In the genomic region with DNA sequence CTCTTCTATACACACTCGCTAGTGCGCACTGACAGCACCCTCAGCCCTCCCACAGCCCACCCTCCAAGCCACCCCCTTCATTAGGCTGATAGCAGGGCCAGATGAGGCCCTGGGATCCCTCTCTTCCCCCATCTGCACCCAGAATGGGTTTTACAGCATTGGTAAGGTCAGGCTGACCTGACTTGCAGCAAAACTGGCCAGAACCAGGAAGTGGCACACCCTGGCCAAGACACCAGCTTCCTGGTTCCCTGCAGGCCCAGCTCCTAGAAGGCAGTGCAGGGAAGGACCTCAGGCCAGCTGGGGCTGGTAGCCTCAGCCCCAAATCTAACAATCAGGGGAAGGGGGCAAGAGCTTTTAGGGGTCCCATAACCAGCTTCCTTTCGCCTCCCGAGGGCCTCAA, we compare ENCODE assay signal across 10 cellular contexts. TPM values are rescaled to one million over a fixed set of nuclear protein-coding genes. Genes with fewer than 3 reads are reported as not detected.
DNase-seq lines count a peak whose midpoint lies in the region; ATAC-seq and TF ChIP-seq lines count a peak whose summit lies in the region.
"Had no signal": no experiment of that assay in that cellular context is flagged by ENCODE, and none has a peak within 500 bp of the region (broad histone marks: within the 10 kb centered on the region; RNA-seq: fewer than 3 reads in every experiment).

No MANE protein-coding gene starts in this region.

- no peak overlapping the region for H3K4me3 ChIP-seq in PC-9
- no peak overlapping the region for H3K4me3 ChIP-seq in gastroesophageal sphincter
- no peak overlapping the region for H3K4me3 ChIP-seq in testis
- no peak overlapping the region for H3K4me3 ChIP-seq in effector memory CD4-positive, alpha-beta T cell (ENCODE audit: insufficient read depth, low read depth, low read length, poor library complexity, severe bottlenecking)

- no peak for TF ChIP-seq EP300 in gastroesophageal sphincter (IDR thresholded peaks at IDR 0.05)

- peaks cover 74% of the 10 kb centered on the region for H3K4me1 ChIP-seq in PC-9 (replicated peaks; ENCODE audit: insufficient read depth)
- H3K4me1 ChIP-seq in gastroesophageal sphincter, result peaks cover 21 to 100% (median 69%) of the 10 kb centered on the region in 3 donors
- peaks cover 39% of the 10 kb centered on the region for H3K4me1 ChIP-seq in testis
- peaks cover 4% of the 10 kb centered on the region for H3K4me1 ChIP-seq in effector memory CD4-positive, alpha-beta T cell (ENCODE audit: control insufficient read depth, insufficient read depth, low read length, poor library complexity, severe bottlenecking)

- peaks cover 42% of the 10 kb centered on the region for H3F3A ChIP-seq in PC-9 (ENCODE audit: insufficient read depth, low read depth)

- TF ChIP-seq POLR2A in gastroesophageal sphincter (IDR thresholded peaks at IDR 0.05) (no peak), testis (IDR thresholded peaks at IDR 0.05) (no peak)

- H4K20me1 ChIP-seq in PC-9 (ENCODE audit: insufficient read depth), result no peaks in the 10 kb centered on the region

- H3K27me3 ChIP-seq in PC-9 (ENCODE audit: insufficient read depth, low read depth) (no peaks in the 10 kb centered on the region), gastroesophageal sphincter (no peaks in the 10 kb centered on the region), testis (no peaks in the 10 kb centered on the region)
- H3K27me3 ChIP-seq in effector memory CD4-positive, alpha-beta T cell (replicated peaks; ENCODE audit: control insufficient read depth, insufficient read depth, low read length, poor library complexity, severe bottlenecking), result no peaks in the 10 kb centered on the region

- CTCF ChIA-PET in PC-9 (lab: Charles Lee), result interaction anchor here (0.7 to 1.6 kb wide), 2 partner anchors 10 to 49 kb away, joined by 3 to 4 read pairs; no protein-coding TSS in a partner anchor

- WGBS in gastroesophageal sphincter (ENCODE audit: low coverage in 1 of 2), 2 donors, result 33 to 77% methylated on average over 1 to 4 of the region's 4 CpGs
- whole genome bisulfite sequencing in testis, 2 donors, result 71 to 76% methylated on average over 4 of the region's 4 CpGs

- no peak for ATAC-seq in gastroesophageal sphincter
- ATAC-seq in sciatic nerve, result peak; percentile 44
- ATAC-seq in GM18519 (IDR thresholded peaks at IDR 0.05; ENCODE audit: low FRiP score, unreplicated experiment), result no peak
- ATAC-seq: naive thymus-derived CD8-positive, alpha-beta T cell; stimulated activated effector memory CD8-positive, alpha-beta T cell treated with anti-CD3 and anti-CD28 coated beads, Interleukin-12 subunit alpha, Interleukin-12 subunit beta, amount 100 ng/mL, for 72 hours had no signal

- no TSS peak for BruUV-seq in PC-9 (replicated peaks; lab: Mats Ljungman, UMichigan)

- intact Hi-C loops in PC-9 (cut with micrococcal nuclease; ENCODE audit: unreplicated experiment), result loop anchor here (5.0 kb wide), 1 partner anchor 38 kb away; no protein-coding TSS in a partner anchor
- intact Hi-C loops in sciatic nerve (cut with DNase I), result no loop called here
- intact Hi-C loops in testis (cut with DNase I; ENCODE audit: low total_unique reads), result loop anchor here (10.0 kb wide), 1 partner anchor 55 kb away; a partner anchor contains a TSS

- no peak overlapping the region for H2AFZ ChIP-seq in PC-9

- H3K36me3 ChIP-seq in PC-9 (ENCODE audit: low read depth) (no peaks in the 10 kb centered on the region), gastroesophageal sphincter (no peaks in the 10 kb centered on the region), testis (ENCODE audit: low read depth, missing control alignments) (no peaks in the 10 kb centered on the region)
- no peaks in the 10 kb centered on the region for H3K36me3 ChIP-seq in effector memory CD4-positive, alpha-beta T cell (ENCODE audit: control insufficient read depth, insufficient read depth, low read length)

- H3K9me3 ChIP-seq in PC-9 (ENCODE audit: insufficient read depth, low read depth) (no peaks in the 10 kb centered on the region), gastroesophageal sphincter (no peaks in the 10 kb centered on the region), testis (no peaks in the 10 kb centered on the region)
- H3K9me3 ChIP-seq in effector memory CD4-positive, alpha-beta T cell (ENCODE audit: control insufficient read depth, low read length), result no peaks in the 10 kb centered on the region

- H3K9me2 ChIP-seq in PC-9 (ENCODE audit: insufficient read depth), result no peaks in the 10 kb centered on the region

- H3K27ac ChIP-seq in PC-9, result peak overlapping the region; percentile 25
- peak overlapping the region; percentile 84 to 100 (median 94) for H3K27ac ChIP-seq in gastroesophageal sphincter
- H3K27ac ChIP-seq in testis, result peak overlapping the region in 1 of 2 donors; percentile 71
- H3K27ac ChIP-seq in effector memory CD4-positive, alpha-beta T cell (ENCODE audit: insufficient read depth, low read length, poor library complexity, severe bottlenecking), result no peak overlapping the region

- POLR2A ChIA-PET in PC-9 (lab: Charles Lee; ENCODE audit: unreplicated experiment), result interaction anchor here (0.5 to 0.7 kb wide), 3 partner anchors 35 to 129 kb away, joined by 3 to 15 read pairs (median 10); no protein-coding TSS in a partner anchor

- H3K4me2 ChIP-seq in PC-9, result peak overlapping the region; percentile 51

- TF ChIP-seq CTCF in PC-9 (conservative IDR thresholded peaks at IDR 0.05) (no peak), gastroesophageal sphincter (IDR thresholded peaks at IDR 0.05) (no peak), testis (IDR thresholded peaks at IDR 0.05) (no peak)

- DNase-seq in DMS53 treated with DMSO at 0.1 percent for 48 hours (lab: John Stamatoyannopoulos, UW; ENCODE audit: unreplicated experiment) (peak; percentile 46), PC-9 (peak; percentile 60 to 81), sciatic nerve (ENCODE audit: low spot score) (no peak), testis (no peak)
- DNase-seq in activated CD4-positive, alpha-beta T cell treated with anti-CD3 and anti-CD28 coated beads, Interleukin-2, amount 50 U/mL, for 48 hours, result no peak
- DNase-seq in effector memory CD4-positive, alpha-beta T cell, result no peak
- DNase-seq: naive thymus-derived CD8-positive, alpha-beta T cell had no signal

- H3K79me2 ChIP-seq in PC-9 (ENCODE audit: low read depth), result peaks cover 12% of the 10 kb centered on the region; the same call in 1 of the 2 replicates

RNA-seq across cellular contexts. Expression of a gene that starts 50.0 kb away (rescaled TPM):
- total RNA-seq in PC-9 (2021) (49.7 and 50.3 TPM in 2 replicates), gastroesophageal sphincter (10 to 100 TPM; 23.0 to 24.8 (median 24.5) TPM), sciatic nerve (27.1 TPM), testis (10 to 100 TPM; 14.1 to 25.1 TPM)
- polyA plus RNA-seq in testis (ENCODE audit: insufficient read depth, low read depth, low replicate concordance), result 57.4 TPM

RNA-seq across cellular contexts. Expression of a gene that starts 55.4 kb away (rescaled TPM):
- total RNA-seq in PC-9 (2021) (60.7 and 61.4 TPM in 2 replicates), gastroesophageal sphincter (10 to 100 TPM; 35.7 to 60.3 (median 45.6) TPM), sciatic nerve (44.3 TPM), testis (1 to 10 TPM; 6.5 to 8.6 TPM)
- polyA plus RNA-seq in testis (ENCODE audit: insufficient read depth, low read depth, low replicate concordance), result 13.3 TPM
- polyA plus RNA-seq: naive thymus-derived CD8-positive, alpha-beta T cell had no signal

Comparison
In these comparisons a context has a peak if more than half of its experiments do, and no peak if none do; other contexts are left out.
1. DNase-seq: peak in DMS53 treated with DMSO at 0.1 percent for 48 hours (single experiment) and PC-9 (2 of 2); none in sciatic nerve (single experiment), activated CD4-positive, alpha-beta T cell treated with anti-CD3 and anti-CD28 coated beads, Interleukin-2, amount 50 U/mL, for 48 hours (0 of 2), testis (single experiment) and effector memory CD4-positive, alpha-beta T cell (0 of 3).